Comparison of ENCODE assay signal across 20 cellular contexts in genomic region chr6:9511157-9511556, GRCh38.
"Had no signal": no experiment of that assay in that cellular context is flagged by ENCODE, and none has a peak within 500 bp of the region (broad histone marks: within the 10 kb centered on the region; RNA-seq: fewer than 3 reads in every experiment).

No MANE protein-coding gene starts in this region.

- FAIRE-seq: endothelial cell of umbilical vein, frontal cortex had no signal

- H3K27me3 Mint-ChIP-seq: naive thymus-derived CD8-positive, alpha-beta T cell; stimulated activated naive B cell treated with anti-CD40 and anti-IgM and Interleukin-4, amounts not matched to agents 10 μg/mL and 1 μg/mL and 100 μg/mL, for 72 hours; stimulated activated naive CD8-positive, alpha-beta T cell treated with anti-CD3 and anti-CD28 coated beads, Interleukin-15, amount 100 ng/mL, for 72 hours had no signal

- H3K4me3 Mint-ChIP-seq: endodermal cell; naive thymus-derived CD8-positive, alpha-beta T cell; stimulated activated naive B cell treated with anti-CD40 and anti-IgM and Interleukin-4, amounts not matched to agents 10 μg/mL and 1 μg/mL and 100 μg/mL, for 72 hours; stimulated activated naive CD8-positive, alpha-beta T cell treated with anti-CD3 and anti-CD28 coated beads, Interleukin-15, amount 100 ng/mL, for 72 hours had no signal

- DNase-seq: effector CD4-positive, alpha-beta T cell; endodermal cell; heart left ventricle; hippocampal formation; kidney glomerular epithelial cell; mammary epithelial cell; naive thymus-derived CD8-positive, alpha-beta T cell; sigmoid colon; stimulated activated CD4-positive, alpha-beta T cell treated with anti-CD3 and anti-CD28 coated beads, Interleukin-2, amount 100 ng/mL, for 24 hours; stimulated activated CD4-positive, alpha-beta T cell treated with anti-CD3 and anti-CD28 coated beads, Interleukin-4, amount 100 ng/mL, for 4 hours; stimulated activated naive B cell treated with anti-CD40 and anti-IgM and Interleukin-4, amounts not matched to agents 10 μg/mL and 1 μg/mL and 100 μg/mL, for 72 hours; stimulated activated naive CD8-positive, alpha-beta T cell treated with anti-CD3 and anti-CD28 coated beads, Interleukin-15, amount 100 ng/mL, for 72 hours; substantia nigra; transverse colon had no signal

- H3K27ac Mint-ChIP-seq: endodermal cell; naive thymus-derived CD8-positive, alpha-beta T cell; stimulated activated naive B cell treated with anti-CD40 and anti-IgM and Interleukin-4, amounts not matched to agents 10 μg/mL and 1 μg/mL and 100 μg/mL, for 72 hours; stimulated activated naive CD8-positive, alpha-beta T cell treated with anti-CD3 and anti-CD28 coated beads, Interleukin-15, amount 100 ng/mL, for 72 hours had no signal

- H3K4me3 ChIP-seq: coronary artery, heart left ventricle, right atrium auricular region, sigmoid colon, skin epidermis, thoracic aorta, transverse colon had no signal

- H3K36me3 Mint-ChIP-seq: naive thymus-derived CD8-positive, alpha-beta T cell; stimulated activated naive B cell treated with anti-CD40 and anti-IgM and Interleukin-4, amounts not matched to agents 10 μg/mL and 1 μg/mL and 100 μg/mL, for 72 hours had no signal

- H3K4me1 Mint-ChIP-seq: naive thymus-derived CD8-positive, alpha-beta T cell; stimulated activated naive B cell treated with anti-CD40 and anti-IgM and Interleukin-4, amounts not matched to agents 10 μg/mL and 1 μg/mL and 100 μg/mL, for 72 hours; stimulated activated naive CD8-positive, alpha-beta T cell treated with anti-CD3 and anti-CD28 coated beads, Interleukin-15, amount 100 ng/mL, for 72 hours had no signal
